Comparison of ENCODE assay signal across 1 cellular context in the genomic region with DNA sequence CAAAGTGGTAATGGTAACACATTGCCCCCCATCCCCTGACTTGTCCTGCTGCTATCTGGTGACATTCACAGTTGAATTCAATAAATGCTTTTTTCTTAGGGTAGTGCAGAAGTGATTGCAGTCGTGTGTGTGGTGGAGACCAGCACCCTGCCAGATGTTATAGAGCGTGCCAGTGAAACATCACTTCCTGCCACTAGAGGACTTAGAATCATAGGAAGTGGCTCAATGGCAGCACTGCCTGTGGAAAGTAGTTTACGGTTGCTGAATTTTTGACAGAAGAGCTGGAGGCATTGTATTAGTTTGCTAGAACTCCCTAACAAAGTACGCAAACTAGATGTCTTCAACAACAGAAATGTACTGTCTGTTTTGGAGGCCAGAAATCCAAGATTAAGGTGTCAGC.
TF ChIP-seq lines count a peak whose summit lies in the region.

No MANE protein-coding gene starts in this region.

TF ChIP-seq in GM23338, 12 proteins besides CTCF, POLR2A, EP300 and RAD21 (continued from another document):
- TF ChIP-seq, protein P1, sequence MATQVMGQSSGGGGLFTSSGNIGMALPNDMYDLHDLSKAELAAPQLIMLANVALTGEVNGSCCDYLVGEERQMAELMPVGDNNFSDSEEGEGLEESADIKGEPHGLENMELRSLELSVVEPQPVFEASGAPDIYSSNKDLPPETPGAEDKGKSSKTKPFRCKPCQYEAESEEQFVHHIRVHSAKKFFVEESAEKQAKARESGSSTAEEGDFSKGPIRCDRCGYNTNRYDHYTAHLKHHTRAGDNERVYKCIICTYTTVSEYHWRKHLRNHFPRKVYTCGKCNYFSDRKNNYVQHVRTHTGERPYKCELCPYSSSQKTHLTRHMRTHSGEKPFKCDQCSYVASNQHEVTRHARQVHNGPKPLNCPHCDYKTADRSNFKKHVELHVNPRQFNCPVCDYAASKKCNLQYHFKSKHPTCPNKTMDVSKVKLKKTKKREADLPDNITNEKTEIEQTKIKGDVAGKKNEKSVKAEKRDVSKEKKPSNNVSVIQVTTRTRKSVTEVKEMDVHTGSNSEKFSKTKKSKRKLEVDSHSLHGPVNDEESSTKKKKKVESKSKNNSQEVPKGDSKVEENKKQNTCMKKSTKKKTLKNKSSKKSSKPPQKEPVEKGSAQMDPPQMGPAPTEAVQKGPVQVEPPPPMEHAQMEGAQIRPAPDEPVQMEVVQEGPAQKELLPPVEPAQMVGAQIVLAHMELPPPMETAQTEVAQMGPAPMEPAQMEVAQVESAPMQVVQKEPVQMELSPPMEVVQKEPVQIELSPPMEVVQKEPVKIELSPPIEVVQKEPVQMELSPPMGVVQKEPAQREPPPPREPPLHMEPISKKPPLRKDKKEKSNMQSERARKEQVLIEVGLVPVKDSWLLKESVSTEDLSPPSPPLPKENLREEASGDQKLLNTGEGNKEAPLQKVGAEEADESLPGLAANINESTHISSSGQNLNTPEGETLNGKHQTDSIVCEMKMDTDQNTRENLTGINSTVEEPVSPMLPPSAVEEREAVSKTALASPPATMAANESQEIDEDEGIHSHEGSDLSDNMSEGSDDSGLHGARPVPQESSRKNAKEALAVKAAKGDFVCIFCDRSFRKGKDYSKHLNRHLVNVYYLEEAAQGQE (IDR thresholded peaks at IDR 0.05; ENCODE audit: unreplicated experiment) = no peak
- TF ChIP-seq STAT1 (IDR thresholded peaks at IDR 0.05; ENCODE audit: unreplicated experiment) (no peak), CREB1 (CRISPR knock-in tag; IDR thresholded peaks at IDR 0.05; ENCODE audit: low read depth) (no peak)
- TF ChIP-seq, protein P2, sequence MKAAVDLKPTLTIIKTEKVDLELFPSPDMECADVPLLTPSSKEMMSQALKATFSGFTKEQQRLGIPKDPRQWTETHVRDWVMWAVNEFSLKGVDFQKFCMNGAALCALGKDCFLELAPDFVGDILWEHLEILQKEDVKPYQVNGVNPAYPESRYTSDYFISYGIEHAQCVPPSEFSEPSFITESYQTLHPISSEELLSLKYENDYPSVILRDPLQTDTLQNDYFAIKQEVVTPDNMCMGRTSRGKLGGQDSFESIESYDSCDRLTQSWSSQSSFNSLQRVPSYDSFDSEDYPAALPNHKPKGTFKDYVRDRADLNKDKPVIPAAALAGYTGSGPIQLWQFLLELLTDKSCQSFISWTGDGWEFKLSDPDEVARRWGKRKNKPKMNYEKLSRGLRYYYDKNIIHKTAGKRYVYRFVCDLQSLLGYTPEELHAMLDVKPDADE (IDR thresholded peaks at IDR 0.05) = no peak
